In genomic region chr3:150603888-150604319, GRCh38 we compare ENCODE assay signal across 8 cellular contexts. TPM values are rescaled to one million over a fixed set of nuclear protein-coding genes. Genes with fewer than 3 reads are reported as not detected.
A peak's percentile ranks its signal among the peaks of the same experiment; 100 is the strongest.
DNase-seq lines count a peak whose midpoint lies in the region; ATAC-seq and TF ChIP-seq lines count a peak whose summit lies in the region.

No MANE protein-coding gene starts in this region.

- H3K27ac ChIP-seq in A673 (ENCODE audit: low read depth, low read length, poor library complexity, severe bottlenecking) (peak overlapping the region; percentile 97), prostate gland (peak overlapping the region; percentile 95 to 96)

- H3K4me1 Mint-ChIP-seq in T-cell, result peaks cover 70 to 81% (median 78%) of the 10 kb centered on the region in 3 donors

- H3K4me3 ChIP-seq in A673 (ENCODE audit: low read depth, low read length, poor library complexity, severe bottlenecking) (peak overlapping the region; percentile 76), HAP-1 (peak overlapping the region; percentile 71), foreskin fibroblast (ENCODE audit: low read depth in 1 of 2, low read length in 2 of 2) (peak overlapping the region; percentile 91 to 94), prostate gland (peak overlapping the region; percentile 60 to 84)

- no peaks in the 10 kb centered on the region for H3K9me3 ChIP-seq in A673 (ENCODE audit: low read depth, low read length, poor library complexity, severe bottlenecking)
- H3K9me3 ChIP-seq in HAP-1, result no peaks in the 10 kb centered on the region
- no peaks in the 10 kb centered on the region for H3K9me3 ChIP-seq in prostate gland

- TF ChIP-seq POLR2A in prostate gland (IDR thresholded peaks at IDR 0.05), result no peak

- POLR2A ChIA-PET in A673 (lab: Charles Lee; ENCODE audit: low non-redundant PET), result no interaction called here
- POLR2A ChIA-PET in T-cell (lab: Charles Lee), result no interaction called here

- H3K27ac Mint-ChIP-seq in T-cell, result peak overlapping the region; percentile 98 to 99

- peaks cover 23% of the 10 kb centered on the region for H3K36me3 Mint-ChIP-seq in T-cell

- H3K27me3 ChIP-seq in A673 (replicated peaks; ENCODE audit: insufficient read depth, low read depth, low read length, poor library complexity), result no peaks in the 10 kb centered on the region
- H3K27me3 ChIP-seq in HAP-1 (ENCODE audit: low read depth), result no peaks in the 10 kb centered on the region
- no peaks in the 10 kb centered on the region for H3K27me3 ChIP-seq in prostate gland (replicated peaks; ENCODE audit: insufficient read depth)

- H3K36me3 ChIP-seq in A673 (ENCODE audit: insufficient read depth, low read length, poor library complexity, severe bottlenecking) (no peaks in the 10 kb centered on the region), HAP-1 (replicated peaks) (no peaks in the 10 kb centered on the region; the same call in 1 of the 2 replicates), prostate gland (no peaks in the 10 kb centered on the region)

- in situ Hi-C loops in HAP-1 (cut with MboI; ENCODE audit: low sequenced_read_pairs), result loop anchor here (5.0 to 10.0 kb wide), 2 partner anchors 57 to 161 kb away; partner anchors contain the start of genes EIF2A, SERP1 and SIAH2

- BruUV-seq in A673 (replicated peaks; lab: Mats Ljungman, UMichigan), result no TSS peak

- ATAC-seq in T-cell (replicated peaks in 1 of 4), result no peak

- intact Hi-C loops in A673 (cut with micrococcal nuclease; ENCODE audit: unreplicated experiment) (loop anchor here (5.0 kb wide), 1 partner anchor 98 kb away; the partner anchor contains the start of gene ERICH6), prostate gland (cut with DNase I) (loop anchor here (5.0 to 10.0 kb wide), 3 partner anchors 57 to 197 kb away; partner anchors contain the start of genes EIF2A, SERP1, SIAH2 and TSC22D2)

- no peaks in the 10 kb centered on the region for H3K9me3 Mint-ChIP-seq in T-cell

- WGBS in prostate gland, result 1% methylated on average over 16 of the region's 16 CpGs

- H3K4me1 ChIP-seq in A673 (ENCODE audit: insufficient read depth, low read length, poor library complexity, severe bottlenecking) (peaks cover 23% of the 10 kb centered on the region), HAP-1 (peaks cover 48% of the 10 kb centered on the region), prostate gland (replicated peaks) (no peaks in the 10 kb centered on the region)

- no peak for TF ChIP-seq CTCF in A673 (conservative IDR thresholded peaks at IDR 0.05; ENCODE audit: low read depth, low read length)
- no peak for TF ChIP-seq CTCF in foreskin fibroblast (IDR thresholded peaks at IDR 0.05; ENCODE audit: low read depth, low read length)
- TF ChIP-seq CTCF in prostate gland (IDR thresholded peaks at IDR 0.05), result no peak

- peak overlapping the region; percentile 98 to 99 (median 99) for H3K4me3 Mint-ChIP-seq in T-cell

- H3K27me3 Mint-ChIP-seq in T-cell, result no peaks in the 10 kb centered on the region

- CTCF ChIA-PET in A673 (lab: Charles Lee), result no interaction called here
- CTCF ChIA-PET in T-cell (lab: Charles Lee), result interaction anchor here in 1 of 2 donors (0.6 kb wide), 1 partner anchor 162 kb away, joined by 4 read pairs; no protein-coding TSS in a partner anchor

- DNase-seq in A673 (ENCODE audit: low spot score), result peak; percentile 48
- DNase-seq in HAP-1 (ENCODE audit: low spot score in 2 of 2), result peak in 1 of 2 experiments; percentile 31
- DNase-seq in T-cell, result no peak
- DNase-seq in foreskin fibroblast, result no peak
- peak; percentile 32 for DNase-seq in prostate gland (ENCODE audit: low spot score)
- no peak for DNase-seq in NCI-H2196 (lab: John Stamatoyannopoulos, UW; ENCODE audit: unreplicated experiment)
- no peak for DNase-seq in stimulated activated naive CD4-positive, alpha-beta T cell (lab: John Stamatoyannopoulos, UW)
- DNase-seq in T1000 (lab: John Stamatoyannopoulos, UW), result no peak

RNA-seq across cellular contexts. Expression of gene SELENOT, which starts 0.8 kb away (rescaled TPM):
- total RNA-seq in A673 (2021), result 99.4 and 108 TPM in 2 replicates
- 10 to 100 TPM; 64.1 to 85.9 (median 70.3) TPM for total RNA-seq in T-cell
- total RNA-seq in prostate gland, result 100 to 1,000 TPM; 123 to 126 TPM

RNA-seq across cellular contexts. Expression of gene EIF2A, which starts 57.3 kb away (rescaled TPM):
- total RNA-seq in A673 (2021), result 105 and 113 TPM in 2 replicates
- 100 to 1,000 TPM in 3 of 5 donors, 10 to 100 TPM in 2; 81.5 to 126 (median 100) TPM for total RNA-seq in T-cell
- total RNA-seq in prostate gland, result 100 to 1,000 TPM in 1 of 2 donors, 10 to 100 TPM in 1; 71.9 to 141 TPM

RNA-seq across cellular contexts. Expression of gene SERP1, which starts 57.6 kb away (rescaled TPM):
- total RNA-seq in A673 (2021) (86.5 and 91.7 TPM in 2 replicates), T-cell (100 to 1,000 TPM; 109 to 134 (median 123) TPM), prostate gland (100 to 1,000 TPM; 304 to 473 TPM)

Comparison
In these comparisons a context has a peak if more than half of its experiments do, and no peak if none do; other contexts are left out.
1. DNase-seq: peak in A673 (single experiment) and prostate gland (single experiment); none in T-cell (0 of 34), foreskin fibroblast (0 of 2), NCI-H2196 (single experiment), stimulated activated naive CD4-positive, alpha-beta T cell (0 of 6) and T1000 (single experiment).
2. Peak in every context shown above with its lines, with median percentiles within 50 percentile points of each other: H3K4me3 ChIP-seq.